ENCODE assay signal across 34 cellular contexts in the genomic region with DNA sequence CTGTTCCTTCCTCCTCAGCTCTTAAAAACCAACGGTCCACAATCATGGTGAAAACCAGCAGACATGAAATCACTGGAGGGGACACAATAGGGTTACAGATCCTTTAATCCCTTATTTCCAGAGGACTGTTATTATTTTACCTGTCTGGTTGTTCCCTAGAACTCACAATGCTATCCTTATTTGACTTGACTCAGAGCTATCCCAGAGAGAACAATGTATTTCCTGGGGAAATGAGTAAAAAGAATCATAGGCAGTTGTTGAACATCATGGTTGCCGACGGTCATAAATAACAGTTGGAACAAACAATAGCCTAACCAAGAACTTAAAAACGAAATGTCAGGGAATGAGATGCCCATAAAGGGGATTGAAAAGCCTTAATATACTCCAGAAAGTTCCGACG. TPM values are rescaled to one million over a fixed set of nuclear protein-coding genes. Genes with fewer than 3 reads are reported as not detected.
"Had no signal": no experiment of that assay in that cellular context is flagged by ENCODE, and none has a peak within 500 bp of the region (broad histone marks: within the 10 kb centered on the region; RNA-seq: fewer than 3 reads in every experiment).

No MANE protein-coding gene starts in this region.

- H3K36me3 ChIP-seq: brain microvascular endothelial cell, cardiac muscle cell, Peyer's patch, SJSA1 had no signal

- H3K9me3 ChIP-seq: Peyer's patch, SJSA1 had no signal

- H3K27ac ChIP-seq: brain microvascular endothelial cell, cardiac muscle cell, Peyer's patch, SJSA1, VCaP had no signal

- H3K4me3 ChIP-seq: cardiac muscle cell, Peyer's patch, SJSA1 had no signal

- H3K27me3 ChIP-seq: brain microvascular endothelial cell, cardiac muscle cell, Peyer's patch, SJSA1 had no signal

- H3K4me1 ChIP-seq: Peyer's patch, SJSA1 had no signal

- DNase-seq: activated B cell treated with CpG ODN at 0.5 μM for 24 hours; activated CD4-positive, alpha-beta memory T cell treated with anti-CD3 and anti-CD28 coated beads, Interleukin-2, amount 10 ng/mL, durations not matched to agents 7 days and 5 days; activated CD4-positive, alpha-beta T cell treated with anti-CD3 and anti-CD28 coated beads for 4 hours; activated CD4-positive, alpha-beta T cell treated with anti-CD3 and anti-CD28 coated beads, Interleukin-2, amount 50 U/mL, for 1 hour; activated CD4-positive, CD25-positive, alpha-beta regulatory T cell treated with anti-CD3 and anti-CD28 coated beads, Interleukin-2, amount 50 U/mL, for 72 hours; activated CD8-positive, alpha-beta memory T cell treated with anti-CD3 and anti-CD28 coated beads for 24 hours; activated CD8-positive, alpha-beta memory T cell treated with anti-CD3 and anti-CD28 coated beads, Interleukin-2, amount 10 ng/mL, durations not matched to agents 7 days and 5 days; activated CD8-positive, alpha-beta memory T cell treated with anti-CD3 and anti-CD28 coated beads, Interleukin-2, amount 50 U/mL, for 48 hours; activated effector memory CD4-positive, alpha-beta T cell treated with anti-CD3 and anti-CD28 coated beads, Interleukin-2, amount 50 U/mL, for 16 hours; activated naive CD4-positive, alpha-beta T cell; activated naive CD4-positive, alpha-beta T cell treated with anti-CD3 and anti-CD28 coated beads, Interleukin-2, amount 50 U/mL, for 16 hours; activated naive CD8-positive, alpha-beta T cell treated with anti-CD3 and anti-CD28 coated beads for 36 hours; activated T-cell treated with anti-CD3 and anti-CD28 coated beads, Interleukin-2, amount 50 U/mL, for 48 hours; amniotic stem cell; aorta; brain microvascular endothelial cell; Kasumi-1; KBM-7; NCI-H1105; NCI-H1417 treated with DMSO at 0.1 percent for 48 hours; NCI-H1694; NCI-H1930; NCI-H2081 treated with DMSO at 0.1 percent for 48 hours; NCI-H226; NCI-H446 treated with DMSO at 0.1 percent for 48 hours; NCI-H524 treated with DMSO at 0.1 percent for 48 hours; Peyer's patch; RPMI8226; SHP77 treated with DMSO at 0.1 percent for 48 hours had no signal

RNA-seq across cellular contexts. Expression of a gene that starts 9.3 kb away (rescaled TPM):
- total RNA-seq: activated B cell treated with CpG ODN at 0.5 μM for 24 hours; activated CD4-positive, alpha-beta memory T cell treated with anti-CD3 and anti-CD28 coated beads, Interleukin-2, amount 10 ng/mL, durations not matched to agents 7 days and 5 days; activated CD8-positive, alpha-beta memory T cell treated with anti-CD3 and anti-CD28 coated beads, Interleukin-2, amount 10 ng/mL, durations not matched to agents 7 days and 5 days; activated naive CD8-positive, alpha-beta T cell treated with anti-CD3 and anti-CD28 coated beads for 36 hours; activated T-helper 17 cell treated with anti-CD3 and anti-CD28 coated beads, Interleukin-2, amount 50 U/mL, for 72 hours; aorta; cardiac muscle cell; Peyer's patch; SJSA1 had no signal
- polyA plus RNA-seq: aorta, cardiac muscle cell, IgD-negative memory B cell had no signal

RNA-seq across cellular contexts. Expression of a gene that starts 9.4 kb away (rescaled TPM):
- total RNA-seq: activated B cell treated with CpG ODN at 0.5 μM for 24 hours; activated CD4-positive, alpha-beta memory T cell treated with anti-CD3 and anti-CD28 coated beads, Interleukin-2, amount 10 ng/mL, durations not matched to agents 7 days and 5 days; activated CD8-positive, alpha-beta memory T cell treated with anti-CD3 and anti-CD28 coated beads, Interleukin-2, amount 10 ng/mL, durations not matched to agents 7 days and 5 days; activated naive CD8-positive, alpha-beta T cell treated with anti-CD3 and anti-CD28 coated beads for 36 hours; activated T-helper 17 cell treated with anti-CD3 and anti-CD28 coated beads, Interleukin-2, amount 50 U/mL, for 72 hours; aorta; cardiac muscle cell; Peyer's patch; SJSA1 had no signal
- polyA plus RNA-seq: aorta, cardiac muscle cell, IgD-negative memory B cell had no signal

RNA-seq across cellular contexts. Expression of a gene that starts 21.5 kb away (rescaled TPM):
- total RNA-seq: activated B cell treated with CpG ODN at 0.5 μM for 24 hours; activated CD4-positive, alpha-beta memory T cell treated with anti-CD3 and anti-CD28 coated beads, Interleukin-2, amount 10 ng/mL, durations not matched to agents 7 days and 5 days; activated CD8-positive, alpha-beta memory T cell treated with anti-CD3 and anti-CD28 coated beads, Interleukin-2, amount 10 ng/mL, durations not matched to agents 7 days and 5 days; activated naive CD8-positive, alpha-beta T cell treated with anti-CD3 and anti-CD28 coated beads for 36 hours; activated T-helper 17 cell treated with anti-CD3 and anti-CD28 coated beads, Interleukin-2, amount 50 U/mL, for 72 hours; cardiac muscle cell; SJSA1 had no signal
- polyA plus RNA-seq: aorta, cardiac muscle cell, IgD-negative memory B cell had no signal

RNA-seq across cellular contexts. Expression of a gene that starts 27.1 kb away (rescaled TPM):
- total RNA-seq: activated B cell treated with CpG ODN at 0.5 μM for 24 hours; activated CD4-positive, alpha-beta memory T cell treated with anti-CD3 and anti-CD28 coated beads, Interleukin-2, amount 10 ng/mL, durations not matched to agents 7 days and 5 days; activated CD8-positive, alpha-beta memory T cell treated with anti-CD3 and anti-CD28 coated beads, Interleukin-2, amount 10 ng/mL, durations not matched to agents 7 days and 5 days; activated naive CD8-positive, alpha-beta T cell treated with anti-CD3 and anti-CD28 coated beads for 36 hours; activated T-helper 17 cell treated with anti-CD3 and anti-CD28 coated beads, Interleukin-2, amount 50 U/mL, for 72 hours; aorta; cardiac muscle cell; Peyer's patch; SJSA1 had no signal
- polyA plus RNA-seq: aorta, cardiac muscle cell, IgD-negative memory B cell had no signal

RNA-seq across cellular contexts. Expression of a gene that starts 51.5 kb away (rescaled TPM):
- total RNA-seq: activated B cell treated with CpG ODN at 0.5 μM for 24 hours; activated CD4-positive, alpha-beta memory T cell treated with anti-CD3 and anti-CD28 coated beads, Interleukin-2, amount 10 ng/mL, durations not matched to agents 7 days and 5 days; activated CD8-positive, alpha-beta memory T cell treated with anti-CD3 and anti-CD28 coated beads, Interleukin-2, amount 10 ng/mL, durations not matched to agents 7 days and 5 days; activated naive CD8-positive, alpha-beta T cell treated with anti-CD3 and anti-CD28 coated beads for 36 hours; activated T-helper 17 cell treated with anti-CD3 and anti-CD28 coated beads, Interleukin-2, amount 50 U/mL, for 72 hours; aorta; cardiac muscle cell; Peyer's patch; SJSA1 had no signal
- polyA plus RNA-seq: aorta, cardiac muscle cell, IgD-negative memory B cell had no signal
